ENCODE assay signal across 21 cellular contexts in genomic region chr1:2295526-2295925, GRCh38.
DNase-seq lines count a peak whose midpoint lies in the region; ATAC-seq and TF ChIP-seq lines count a peak whose summit lies in the region.
"Had no signal": no experiment of that assay in that cellular context is flagged by ENCODE, and none has a peak within 500 bp of the region (broad histone marks: within the 10 kb centered on the region; RNA-seq: fewer than 3 reads in every experiment).

No MANE protein-coding gene starts in this region.

- no peak for TF ChIP-seq CTCF in CD8-positive, alpha-beta T cell (IDR thresholded peaks at IDR 0.05)
- TF ChIP-seq CTCF in fibroblast of lung (conservative IDR thresholded peaks at IDR 0.05 in 1 of 2, IDR thresholded peaks at IDR 0.05 in 1 of 2; ENCODE audit: low read depth in 1 of 2, low read length in 2 of 2): no peak

- no peaks in the 10 kb centered on the region for H3K36me3 ChIP-seq in CD4-positive, CD25-positive, alpha-beta regulatory T cell (ENCODE audit: control insufficient read depth, insufficient read depth, low read length)
- H3K36me3 ChIP-seq in CD8-positive, alpha-beta T cell (ENCODE audit: insufficient read depth, low read length): no peaks in the 10 kb centered on the region
- no peaks in the 10 kb centered on the region for H3K36me3 ChIP-seq in fibroblast of lung (ENCODE audit: control insufficient read depth, insufficient read depth, low read length)
- H3K36me3 ChIP-seq: tibial nerve had no signal

- H3K79me2 ChIP-seq in fibroblast of lung (ENCODE audit: control insufficient read depth, insufficient read depth, low read length): peaks cover 93% of the 10 kb centered on the region

- H3K27ac ChIP-seq in CD4-positive, CD25-positive, alpha-beta regulatory T cell (ENCODE audit: insufficient read depth, low read length, poor library complexity, severe bottlenecking): no peak overlapping the region
- H3K27ac ChIP-seq in CD8-positive, alpha-beta T cell (ENCODE audit: low read depth, low read length): no peak overlapping the region
- H3K27ac ChIP-seq in fibroblast of lung (ENCODE audit: insufficient read depth, low read length): peak overlapping the region; percentile 75

- intact Hi-C loops in CD8-positive, alpha-beta T cell (cut with DNase I, micrococcal nuclease): no loop called here

- H3K4me3 ChIP-seq in CD4-positive, CD25-positive, alpha-beta regulatory T cell (ENCODE audit: low read depth, low read length): no peak overlapping the region
- no peak overlapping the region for H3K4me3 ChIP-seq in CD8-positive, alpha-beta T cell (ENCODE audit: low read depth, low read length)
- no peak overlapping the region for H3K4me3 ChIP-seq in fibroblast of lung (replicated peaks in 1 of 4; ENCODE audit: control extremely low read depth in 1 of 4, insufficient read depth in 1 of 4, low read depth in 3 of 4, low read length in 4 of 4)
- H3K4me3 ChIP-seq: GM12878, spleen, stomach, tibial nerve had no signal

- no peaks in the 10 kb centered on the region for H3K27me3 Mint-ChIP-seq in CD4-positive, CD25-positive, alpha-beta regulatory T cell
- no peaks in the 10 kb centered on the region for H3K27me3 Mint-ChIP-seq in CD8-positive, alpha-beta T cell (ENCODE audit: low read depth)
- H3K27me3 Mint-ChIP-seq in activated CD8-positive, alpha-beta T cell treated with anti-CD3 and anti-CD28 coated beads, Interleukin-2, amount 10 ng/mL, durations not matched to agents 7 days and 5 days (ENCODE audit: low read depth): no peaks in the 10 kb centered on the region
- H3K27me3 Mint-ChIP-seq: activated CD4-positive, alpha-beta T cell treated with anti-CD3 and anti-CD28 coated beads, Interleukin-2, amount 10 ng/mL, durations not matched to agents 24 days and 14 days; activated naive CD8-positive, alpha-beta T cell treated with anti-CD3 and anti-CD28 coated beads, Interleukin-2, amount 10 ng/mL, durations not matched to agents 7 days and 5 days; memory B cell had no signal

- no peaks in the 10 kb centered on the region for H3K27me3 ChIP-seq in CD4-positive, CD25-positive, alpha-beta regulatory T cell (ENCODE audit: control insufficient read depth, insufficient read depth, low read length)
- no peaks in the 10 kb centered on the region for H3K27me3 ChIP-seq in CD8-positive, alpha-beta T cell (ENCODE audit: insufficient read depth, low read length)
- no peaks in the 10 kb centered on the region for H3K27me3 ChIP-seq in fibroblast of lung (ENCODE audit: control insufficient read depth, insufficient read depth, low read length)
- H3K27me3 ChIP-seq: stomach, tibial nerve had no signal

- H3K4me2 ChIP-seq in fibroblast of lung (ENCODE audit: extremely low read depth, insufficient read depth, low read length): no peak overlapping the region

- no peak for ATAC-seq in CD4-positive, CD25-positive, alpha-beta regulatory T cell (ENCODE audit: low read depth in 2 of 2)
- no peak for ATAC-seq in CD8-positive, alpha-beta T cell
- ATAC-seq in activated CD8-positive, alpha-beta T cell treated with anti-CD3 and anti-CD28 coated beads, Interleukin-2, amount 10 ng/mL, durations not matched to agents 7 days and 5 days: no peak
- ATAC-seq in GM19467 (IDR thresholded peaks at IDR 0.05; ENCODE audit: unreplicated experiment): no peak
- ATAC-seq: GM12878 had no signal

- DNase-seq in CD4-positive, CD25-positive, alpha-beta regulatory T cell: no peak
- no peak for DNase-seq in CD8-positive, alpha-beta T cell
- DNase-seq in activated CD8-positive, alpha-beta T cell treated with anti-CD3 and anti-CD28 coated beads, Interleukin-2, amount 10 ng/mL, durations not matched to agents 7 days and 5 days: no peak
- no peak for DNase-seq in fibroblast of lung (ENCODE audit: low read depth in 2 of 2)
- DNase-seq in T-helper 2 cell: no peak
- no peak for DNase-seq in UCSD-AML1 (lab: John Stamatoyannopoulos, UW; ENCODE audit: unreplicated experiment)
- DNase-seq in COR-L47 (lab: John Stamatoyannopoulos, UW): no peak
- DNase-seq: activated CD8-positive, alpha-beta memory T cell treated with anti-CD3 and anti-CD28 coated beads, Interleukin-2, amount 50 U/mL, for 48 hours; activated naive CD8-positive, alpha-beta T cell treated with anti-CD3 and anti-CD28 coated beads, Interleukin-2, amount 10 ng/mL, durations not matched to agents 7 days and 5 days; DMS79; Kasumi-1; NCI-H187 treated with DMSO at 0.1 percent for 48 hours; NCI-H748 treated with DMSO at 0.1 percent for 48 hours; spleen; stimulated activated CD4-positive, alpha-beta T cell treated with anti-CD3 and anti-CD28 coated beads, Interleukin-4, amount 100 ng/mL, for 24 hours; stomach had no signal

- H3K9me3 Mint-ChIP-seq in CD4-positive, CD25-positive, alpha-beta regulatory T cell: peaks cover 0 to 2% (median 0%) of the 10 kb centered on the region in 7 donors
- no peaks in the 10 kb centered on the region for H3K9me3 Mint-ChIP-seq in CD8-positive, alpha-beta T cell
- no peaks in the 10 kb centered on the region for H3K9me3 Mint-ChIP-seq in activated CD8-positive, alpha-beta T cell treated with anti-CD3 and anti-CD28 coated beads, Interleukin-2, amount 10 ng/mL, durations not matched to agents 7 days and 5 days (ENCODE audit: insufficient read depth)
- H3K9me3 Mint-ChIP-seq: activated CD4-positive, alpha-beta T cell treated with anti-CD3 and anti-CD28 coated beads, Interleukin-2, amount 10 ng/mL, durations not matched to agents 24 days and 14 days; activated naive CD8-positive, alpha-beta T cell treated with anti-CD3 and anti-CD28 coated beads, Interleukin-2, amount 10 ng/mL, durations not matched to agents 7 days and 5 days; memory B cell had no signal

- H3K4me3 Mint-ChIP-seq in CD4-positive, CD25-positive, alpha-beta regulatory T cell: peak overlapping the region in 1 of 4 donors; percentile 39
- H3K4me3 Mint-ChIP-seq in CD8-positive, alpha-beta T cell: no peak overlapping the region
- H3K4me3 Mint-ChIP-seq in activated CD8-positive, alpha-beta T cell treated with anti-CD3 and anti-CD28 coated beads, Interleukin-2, amount 10 ng/mL, durations not matched to agents 7 days and 5 days: no peak overlapping the region
- H3K4me3 Mint-ChIP-seq: activated CD4-positive, alpha-beta T cell treated with anti-CD3 and anti-CD28 coated beads, Interleukin-2, amount 10 ng/mL, durations not matched to agents 24 days and 14 days; memory B cell had no signal

- H3K4me1 Mint-ChIP-seq in CD4-positive, CD25-positive, alpha-beta regulatory T cell: peaks cover 5 to 95% (median 52%) of the 10 kb centered on the region in 4 donors
- peaks cover 82% of the 10 kb centered on the region for H3K4me1 Mint-ChIP-seq in CD8-positive, alpha-beta T cell (ENCODE audit: low read depth)
- H3K4me1 Mint-ChIP-seq in activated CD8-positive, alpha-beta T cell treated with anti-CD3 and anti-CD28 coated beads, Interleukin-2, amount 10 ng/mL, durations not matched to agents 7 days and 5 days (ENCODE audit: low read depth): peaks cover 88% of the 10 kb centered on the region

- H3K9me3 ChIP-seq in CD4-positive, CD25-positive, alpha-beta regulatory T cell (ENCODE audit: control insufficient read depth in 2 of 2, low read length in 2 of 2): no peaks in the 10 kb centered on the region
- no peaks in the 10 kb centered on the region for H3K9me3 ChIP-seq in CD8-positive, alpha-beta T cell (ENCODE audit: low read length)
- no peaks in the 10 kb centered on the region for H3K9me3 ChIP-seq in fibroblast of lung (ENCODE audit: control insufficient read depth, insufficient read depth, low read depth, low read length)
- H3K9me3 ChIP-seq: spleen, stomach, tibial nerve had no signal

- CTCF ChIA-PET in CD8-positive, alpha-beta T cell (lab: Charles Lee): interaction anchor here (1.1 kb wide), 1 partner anchor 61 kb away, joined by 3 read pairs; no protein-coding TSS in a partner anchor
- CTCF ChIA-PET in activated CD8-positive, alpha-beta T cell treated with anti-CD3 and anti-CD28 coated beads, Interleukin-2, amount 10 ng/mL, durations not matched to agents 7 days and 5 days (lab: Charles Lee): no interaction called here

- peaks cover 6% of the 10 kb centered on the region for H3K36me3 Mint-ChIP-seq in CD4-positive, CD25-positive, alpha-beta regulatory T cell
- peaks cover 14% of the 10 kb centered on the region for H3K36me3 Mint-ChIP-seq in CD8-positive, alpha-beta T cell
- peaks cover 23% of the 10 kb centered on the region for H3K36me3 Mint-ChIP-seq in activated CD8-positive, alpha-beta T cell treated with anti-CD3 and anti-CD28 coated beads, Interleukin-2, amount 10 ng/mL, durations not matched to agents 7 days and 5 days (ENCODE audit: low read depth)
- H3K36me3 Mint-ChIP-seq: memory B cell had no signal

- peak overlapping the region; percentile 74 to 86 (median 83) for H3K27ac Mint-ChIP-seq in CD4-positive, CD25-positive, alpha-beta regulatory T cell
- peak overlapping the region; percentile 74 for H3K27ac Mint-ChIP-seq in CD8-positive, alpha-beta T cell
- peak overlapping the region; percentile 52 for H3K27ac Mint-ChIP-seq in activated CD8-positive, alpha-beta T cell treated with anti-CD3 and anti-CD28 coated beads, Interleukin-2, amount 10 ng/mL, durations not matched to agents 7 days and 5 days
- H3K27ac Mint-ChIP-seq: activated CD4-positive, alpha-beta T cell treated with anti-CD3 and anti-CD28 coated beads, Interleukin-2, amount 10 ng/mL, durations not matched to agents 24 days and 14 days; activated naive CD8-positive, alpha-beta T cell treated with anti-CD3 and anti-CD28 coated beads, Interleukin-2, amount 10 ng/mL, durations not matched to agents 7 days and 5 days; memory B cell had no signal

- no peak overlapping the region for H3K9ac ChIP-seq in fibroblast of lung (ENCODE audit: insufficient read depth, low read length)

- no peaks in the 10 kb centered on the region for H4K20me1 ChIP-seq in fibroblast of lung (ENCODE audit: control insufficient read depth, extremely low read depth, insufficient read depth, low read length)

- H3K4me1 ChIP-seq in CD4-positive, CD25-positive, alpha-beta regulatory T cell (ENCODE audit: control insufficient read depth, insufficient read depth, low read length, poor library complexity, severe bottlenecking): peaks cover 85% of the 10 kb centered on the region
- peaks cover 88% of the 10 kb centered on the region for H3K4me1 ChIP-seq in CD8-positive, alpha-beta T cell (ENCODE audit: insufficient read depth, low read length)
- H3K4me1 ChIP-seq in fibroblast of lung (ENCODE audit: control insufficient read depth, extremely low read depth, insufficient read depth, low read length): peaks cover 43% of the 10 kb centered on the region

- POLR2A ChIA-PET in CD8-positive, alpha-beta T cell (lab: Charles Lee): interaction anchor here (0.6 kb wide), 1 partner anchor 7 kb away, joined by 3 read pairs; no protein-coding TSS in a partner anchor
- POLR2A ChIA-PET in activated CD8-positive, alpha-beta T cell treated with anti-CD3 and anti-CD28 coated beads, Interleukin-2, amount 10 ng/mL, durations not matched to agents 7 days and 5 days (lab: Charles Lee): no interaction called here

- H2AFZ ChIP-seq in fibroblast of lung (ENCODE audit: low read length): no peak overlapping the region
